28 cellular contexts compared by ENCODE assay signal in the genomic region with DNA sequence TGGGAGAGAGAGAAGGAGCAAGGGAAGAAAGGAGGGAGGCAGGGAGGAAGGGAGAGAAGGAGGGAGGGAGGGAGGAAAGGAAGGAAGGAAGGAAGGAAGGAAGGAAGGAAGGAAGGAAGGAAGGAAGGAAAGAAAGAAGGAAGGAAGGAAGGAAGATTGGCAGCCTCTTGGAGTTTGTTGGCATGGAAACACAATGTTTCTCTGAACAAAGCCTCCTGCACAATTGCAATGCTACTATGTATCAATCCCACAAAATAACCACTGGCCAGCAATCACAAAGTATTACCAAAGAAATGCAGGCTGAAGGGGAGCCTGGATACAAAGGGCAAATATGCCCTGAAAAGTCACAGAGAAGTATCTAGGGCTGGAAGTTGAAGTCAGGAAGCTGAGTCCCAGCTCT.
DNase-seq lines count a peak whose midpoint lies in the region; ATAC-seq, FAIRE-seq and TF ChIP-seq lines count a peak whose summit lies in the region.
"Had no signal": no experiment of that assay in that cellular context is flagged by ENCODE, and none has a peak within 500 bp of the region (broad histone marks: within the 10 kb centered on the region; RNA-seq: fewer than 3 reads in every experiment).

No MANE protein-coding gene starts in this region.

- no peak overlapping the region for H4K5ac ChIP-seq in IMR-90 (ENCODE audit: low read depth, low read length)

- TF ChIP-seq CTCF in IMR-90 (conservative IDR thresholded peaks at IDR 0.05; ENCODE audit: low read depth, low read length) (no peak), GM12878 (IDR thresholded peaks at IDR 0.05 in 2 of 3, conservative IDR thresholded peaks at IDR 0.05 in 1 of 3; ENCODE audit: control insufficient read depth in 2 of 3, extremely low read depth in 1 of 3, insufficient read depth in 1 of 3, low read depth in 3 of 3, low read length in 3 of 3) (no peak), spleen (IDR thresholded peaks at IDR 0.05 in 8 of 11, conservative IDR thresholded peaks at IDR 0.05 in 3 of 11) (no peak), right lobe of liver (IDR thresholded peaks at IDR 0.05) (no peak), psoas muscle (IDR thresholded peaks at IDR 0.05) (no peak)

- no peak for DNase-seq in IMR-90
- DNase-seq in GM12878 (ENCODE audit: low read depth, low spot score), result no peak
- peak; percentile 51 for DNase-seq in left kidney (ENCODE audit: low read depth, low spot score)
- no peak for DNase-seq in spleen
- DNase-seq in right lobe of liver, result no peak
- no peak for DNase-seq in psoas muscle
- no peak for DNase-seq in stimulated activated CD4-positive, alpha-beta T cell treated with anti-CD3 and anti-CD28 coated beads, Interleukin-4, amount 100 ng/mL, for 4 hours
- DNase-seq in activated effector memory CD4-positive, alpha-beta T cell treated with Interleukin-2 at 50 U/mL for 16 hours, result no peak
- DNase-seq: activated CD8-positive, alpha-beta memory T cell treated with anti-CD3 and anti-CD28 coated beads for 24 hours; activated T-cell treated with anti-CD3 and anti-CD28 coated beads, Interleukin-2, amount 50 U/mL, for 24 hours; cortex of kidney; head of caudate nucleus; KG1; kidney glomerular epithelial cell; NCI-H1694; NCI-H2171 treated with DMSO at 0.1 percent for 48 hours; NCI-H526; nucleus accumbens; RPMI8226; stimulated activated CD4-positive, alpha-beta T cell treated with anti-CD3 and anti-CD28 coated beads, Interleukin-12 subunit alpha, Interleukin-12 subunit beta, amount 100 ng/mL, for 4 hours; stimulated activated CD4-positive, alpha-beta T cell treated with anti-CD3 and anti-CD28 coated beads, Interleukin-4, amount 100 ng/mL, for 24 hours; stimulated activated naive CD4-positive, alpha-beta T cell; T-helper 2 cell; thyroid gland had no signal

- SMC1A ChIA-PET in GM12878 (lab: Charles Lee; ENCODE audit: uncharacterized antibody, unreplicated experiment), result no interaction called here

- TF ChIP-seq POLR2A in IMR-90 (IDR thresholded peaks at IDR 0.05; ENCODE audit: low read depth, low read length) (no peak), GM12878 (IDR thresholded peaks at IDR 0.05; ENCODE audit: low read depth, low read length) (no peak), spleen (IDR thresholded peaks at IDR 0.05) (no peak), right lobe of liver (IDR thresholded peaks at IDR 0.05) (no peak)

- H3K56ac ChIP-seq in IMR-90 (ENCODE audit: extremely low read depth, insufficient read depth, low read length), result no peak overlapping the region

- no peak for TF ChIP-seq EP300 in GM12878 (IDR thresholded peaks at IDR 0.05; ENCODE audit: borderline replicate concordance in 1 of 2, control insufficient read depth in 1 of 2, low read depth in 2 of 2, low read length in 2 of 2)

- no peak overlapping the region for H2AK9ac ChIP-seq in IMR-90 (replicated peaks; ENCODE audit: low read depth, low read length, poor library complexity)

- H2BK5ac ChIP-seq in IMR-90 (ENCODE audit: low read depth, low read length, poor library complexity, severe bottlenecking), result no peak overlapping the region

- no peaks in the 10 kb centered on the region for H3K79me2 ChIP-seq in GM12878 (ENCODE audit: control insufficient read depth, insufficient read depth, low read length)

- H4K91ac ChIP-seq in IMR-90 (ENCODE audit: insufficient read depth, low read depth, low read length), result no peak overlapping the region; the same call in 1 of the 2 replicates

- ATAC-seq in IMR-90 (ENCODE audit: low read depth) (peak; percentile 29; the same call in 1 of the 2 replicates), GM12878 (no peak), right lobe of liver (no peak), psoas muscle (no peak)

- TF ChIP-seq RAD21 in IMR-90 (IDR thresholded peaks at IDR 0.05; ENCODE audit: low read length) (no peak), GM12878 (IDR thresholded peaks at IDR 0.05; ENCODE audit: insufficient read depth, low read depth, low read length) (no peak)

- intact Hi-C loops in IMR-90 (cut with micrococcal nuclease), result no loop called here
- intact Hi-C loops in GM12878 (cut with micrococcal nuclease; ENCODE audit: unreplicated experiment), result no loop called here
- intact Hi-C loops in spleen (cut with DNase I; ENCODE audit: low total_unique reads), result no loop called here
- intact Hi-C loops in right lobe of liver (cut with DNase I), result no loop called here
- intact Hi-C loops in psoas muscle (cut with DNase I), result no loop called here

- H3K4me3 ChIP-seq in IMR-90 (ENCODE audit: insufficient read depth, low read depth, low read length) (no peak overlapping the region), GM12878 (no peak overlapping the region), spleen (no peak overlapping the region), right lobe of liver (no peak overlapping the region), psoas muscle (no peak overlapping the region)
- H3K4me3 ChIP-seq: cardiac muscle cell, lung, thyroid gland had no signal

- H2BK120ac ChIP-seq in IMR-90 (ENCODE audit: low read depth, low read length), result peak overlapping the region; percentile 69; the same call in 1 of the 2 replicates

- no peak overlapping the region for H3K27ac ChIP-seq in IMR-90 (ENCODE audit: insufficient read depth, low read length)
- H3K27ac ChIP-seq in GM12878 (ENCODE audit: control insufficient read depth, insufficient read depth), result no peak overlapping the region
- H3K27ac ChIP-seq in spleen, result peak overlapping the region in 6 of 8 donors; percentile 39 to 80 (median 72)
- H3K27ac ChIP-seq in right lobe of liver, result no peak overlapping the region
- no peak overlapping the region for H3K27ac ChIP-seq in psoas muscle
- H3K27ac ChIP-seq: cardiac muscle cell, thyroid gland had no signal

- H3K23ac ChIP-seq in IMR-90 (ENCODE audit: low read depth, low read length), result peak overlapping the region; percentile 55; the same call in 1 of the 2 replicates

- POLR2A ChIA-PET in IMR-90 (lab: Charles Lee; ENCODE audit: unreplicated experiment), result no interaction called here
- POLR2A ChIA-PET in GM12878 (lab: Charles Lee), result no interaction called here

- H3K9ac ChIP-seq in IMR-90 (ENCODE audit: low read depth, low read length) (0 out of 2 replicates have a peak overlapping the region, but pooled peaks have one; percentile 33), GM12878 (ENCODE audit: control insufficient read depth, insufficient read depth, low read length) (no peak overlapping the region)

- no TSS peak for BruUV-seq in IMR-90 (replicated peaks; lab: Mats Ljungman, UMichigan)
- no TSS peak for BruUV-seq in GM12878 (replicated peaks; lab: Mats Ljungman, UMichigan)

- RAD21 ChIA-PET in GM12878 (lab: Charles Lee; ENCODE audit: unreplicated experiment), result no interaction called here

- CTCF ChIA-PET in IMR-90 (lab: Yijun Ruan, JAX), result no interaction called here
- CTCF ChIA-PET in GM12878 (lab: Yijun Ruan, JAX), result no interaction called here

- no peak for FAIRE-seq in GM12878 (lab: Jason Lieb, UNC)
- FAIRE-seq: D721Med, HTR-8/SVneo had no signal

- H3K27me3 ChIP-seq in IMR-90 (ENCODE audit: control insufficient read depth, insufficient read depth, low read length) (no peaks in the 10 kb centered on the region), GM12878 (replicated peaks in 1 of 2; ENCODE audit: control insufficient read depth in 2 of 2, insufficient read depth in 2 of 2, low read length in 1 of 2) (no peaks in the 10 kb centered on the region), spleen (replicated peaks in 1 of 7) (no peaks in the 10 kb centered on the region), right lobe of liver (no peaks in the 10 kb centered on the region), psoas muscle (ENCODE audit: insufficient read depth in 3 of 3, low read length in 2 of 3) (no peaks in the 10 kb centered on the region)
- H3K27me3 ChIP-seq: cardiac muscle cell, thyroid gland had no signal

- no peak overlapping the region for H3K18ac ChIP-seq in IMR-90 (ENCODE audit: low read depth, low read length)

- H4K8ac ChIP-seq in IMR-90 (ENCODE audit: low read depth in 2 of 2, low read length in 2 of 2), result peak overlapping the region in 1 of 2 experiments; percentile 26; a peak in 2 of 4 replicates

- no peaks in the 10 kb centered on the region for H3K36me3 ChIP-seq in IMR-90 (ENCODE audit: control insufficient read depth, insufficient read depth, low read length)
- H3K36me3 ChIP-seq in GM12878 (ENCODE audit: control insufficient read depth in 2 of 2, insufficient read depth in 2 of 2, low read length in 1 of 2), result no peaks in the 10 kb centered on the region
- H3K36me3 ChIP-seq in spleen, result no peaks in the 10 kb centered on the region
- no peaks in the 10 kb centered on the region for H3K36me3 ChIP-seq in right lobe of liver
- H3K36me3 ChIP-seq in psoas muscle (ENCODE audit: insufficient read depth in 1 of 2, low read depth in 1 of 2), result no peaks in the 10 kb centered on the region
- H3K36me3 ChIP-seq: cardiac muscle cell, thyroid gland had no signal

- dilution Hi-C loops in IMR-90 (cut with HindIII; ENCODE audit: low sequenced_read_pairs, unreplicated experiment), result no loop called here

- H3K14ac ChIP-seq in IMR-90 (replicated peaks; ENCODE audit: low read depth, low read length), result no peak overlapping the region; the same call in 1 of the 2 replicates

- H2BK20ac ChIP-seq in IMR-90 (ENCODE audit: low read depth, low read length), result peak overlapping the region; percentile 65; the same call in 1 of the 2 replicates

- H3K4me1 ChIP-seq in IMR-90 (ENCODE audit: control insufficient read depth, insufficient read depth, low read length) (peaks cover 6% of the 10 kb centered on the region; the same call in 1 of the 2 replicates), GM12878 (ENCODE audit: control insufficient read depth, insufficient read depth, low read length) (peaks cover 5% of the 10 kb centered on the region; the same call in 1 of the 2 replicates), spleen (peaks cover 3 to 42% (median 13%) of the 10 kb centered on the region in 6 donors), right lobe of liver (no peaks in the 10 kb centered on the region), psoas muscle (no peaks in the 10 kb centered on the region)

- peak overlapping the region; percentile 25; the same call in 1 of the 3 replicates for H2BK15ac ChIP-seq in IMR-90 (ENCODE audit: low read depth, low read length)

- no peak overlapping the region for H3K4me2 ChIP-seq in IMR-90 (ENCODE audit: low read depth, low read length)
- H3K4me2 ChIP-seq in GM12878 (ENCODE audit: control insufficient read depth, insufficient read depth), result no peak overlapping the region

- H4K20me1 ChIP-seq in IMR-90 (ENCODE audit: insufficient read depth, low read length), result no peaks in the 10 kb centered on the region
- no peaks in the 10 kb centered on the region for H4K20me1 ChIP-seq in GM12878 (ENCODE audit: control insufficient read depth, insufficient read depth)

- H3K79me1 ChIP-seq in IMR-90 (ENCODE audit: low read depth in 1 of 2, low read length in 2 of 2), result no peaks in the 10 kb centered on the region

- H3K9me3 ChIP-seq in IMR-90 (ENCODE audit: control insufficient read depth, insufficient read depth, low read length) (no peaks in the 10 kb centered on the region), GM12878 (replicated peaks; ENCODE audit: control insufficient read depth, insufficient read depth, low read length) (no peaks in the 10 kb centered on the region), spleen (no peaks in the 10 kb centered on the region), right lobe of liver (no peaks in the 10 kb centered on the region), psoas muscle (no peaks in the 10 kb centered on the region)
- H3K9me3 ChIP-seq: thyroid gland had no signal

- in situ Hi-C loops in IMR-90 (cut with MboI; ENCODE audit: low sequenced_read_pairs) (no loop called here), GM12878 (cut with MboI) (no loop called here)

- peaks cover 4% of the 10 kb centered on the region; the same call in 1 of the 2 replicates for H3K9me1 ChIP-seq in IMR-90 (ENCODE audit: insufficient read depth, low read length)

- peak overlapping the region; percentile 67 for H2AFZ ChIP-seq in IMR-90 (replicated peaks; ENCODE audit: low read length, poor library complexity)
- H2AFZ ChIP-seq in GM12878 (ENCODE audit: control insufficient read depth, low read depth, low read length), result no peak overlapping the region

- H2AK5ac ChIP-seq in IMR-90 (ENCODE audit: low read depth, low read length), result no peak overlapping the region; the same call in 1 of the 2 replicates

- peak overlapping the region; percentile 60; the same call in 1 of the 2 replicates for H3K4ac ChIP-seq in IMR-90 (ENCODE audit: low read depth, low read length)

Comparison
In these comparisons a context has a peak if more than half of its experiments do, and no peak if none do; other contexts are left out.
1. H3K27ac ChIP-seq: peak in spleen (6 of 8); none in IMR-90 (single experiment), GM12878 (single experiment), right lobe of liver (0 of 3) and psoas muscle (single experiment).